Comparison of ENCODE assay signal across 1 cellular context in the genomic region with DNA sequence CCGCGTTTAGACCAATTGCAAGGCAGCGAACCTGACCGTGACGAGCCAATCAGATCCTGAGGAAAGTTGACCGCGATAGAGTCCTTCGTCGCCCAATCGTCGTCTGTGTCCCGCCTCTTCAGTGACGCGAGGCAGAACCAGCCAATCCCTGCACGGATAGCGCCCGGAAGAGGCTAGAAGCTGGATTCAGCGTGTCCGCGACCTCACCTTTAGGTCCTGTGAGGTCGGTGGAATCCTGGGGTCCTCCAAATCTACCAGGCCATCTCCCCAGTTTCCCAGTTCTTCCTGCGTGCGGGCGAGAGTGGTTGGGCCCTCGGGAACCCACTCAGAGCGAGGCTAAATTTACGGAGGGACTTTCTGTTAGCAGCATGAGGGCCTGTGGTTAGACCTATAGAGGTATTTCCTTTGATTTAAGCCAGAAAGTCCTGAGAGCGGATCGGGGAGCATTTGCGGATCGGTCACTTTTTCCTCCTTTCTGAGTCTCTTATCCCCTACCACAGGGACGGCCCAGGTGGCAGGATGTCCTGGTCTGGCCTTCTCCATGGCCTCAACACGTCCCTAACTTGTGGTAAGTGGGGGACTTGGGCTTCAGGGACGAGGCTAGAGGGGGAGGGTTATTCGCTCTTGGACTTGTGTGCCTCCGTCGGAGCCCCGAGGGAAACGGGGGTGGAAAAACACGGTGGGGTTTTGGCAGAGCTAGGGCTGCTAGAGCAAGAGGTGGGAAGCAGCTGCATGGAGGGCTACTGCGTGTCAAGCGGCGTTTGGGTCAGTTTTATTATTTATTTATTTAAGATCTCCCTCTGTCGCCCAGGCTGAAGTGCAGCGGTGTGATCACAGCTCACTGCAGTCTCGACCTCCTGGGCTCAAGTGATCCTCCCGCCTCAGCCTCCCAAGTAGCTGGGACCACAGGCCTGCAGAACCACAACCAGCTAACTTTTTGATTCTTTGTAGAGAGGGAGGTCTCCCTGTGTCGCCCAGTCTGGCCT.
TF ChIP-seq lines count a peak whose summit lies in the region.

A gene (plus strand): TSS at position 169 of the 986 bp plus-strand sequence. CDS start 351 bp downstream, at position 520.

TF ChIP-seq in WTC11, 78 proteins besides CTCF, POLR2A, EP300 and RAD21 (continued from another document):
- TF ChIP-seq, protein P1, sequence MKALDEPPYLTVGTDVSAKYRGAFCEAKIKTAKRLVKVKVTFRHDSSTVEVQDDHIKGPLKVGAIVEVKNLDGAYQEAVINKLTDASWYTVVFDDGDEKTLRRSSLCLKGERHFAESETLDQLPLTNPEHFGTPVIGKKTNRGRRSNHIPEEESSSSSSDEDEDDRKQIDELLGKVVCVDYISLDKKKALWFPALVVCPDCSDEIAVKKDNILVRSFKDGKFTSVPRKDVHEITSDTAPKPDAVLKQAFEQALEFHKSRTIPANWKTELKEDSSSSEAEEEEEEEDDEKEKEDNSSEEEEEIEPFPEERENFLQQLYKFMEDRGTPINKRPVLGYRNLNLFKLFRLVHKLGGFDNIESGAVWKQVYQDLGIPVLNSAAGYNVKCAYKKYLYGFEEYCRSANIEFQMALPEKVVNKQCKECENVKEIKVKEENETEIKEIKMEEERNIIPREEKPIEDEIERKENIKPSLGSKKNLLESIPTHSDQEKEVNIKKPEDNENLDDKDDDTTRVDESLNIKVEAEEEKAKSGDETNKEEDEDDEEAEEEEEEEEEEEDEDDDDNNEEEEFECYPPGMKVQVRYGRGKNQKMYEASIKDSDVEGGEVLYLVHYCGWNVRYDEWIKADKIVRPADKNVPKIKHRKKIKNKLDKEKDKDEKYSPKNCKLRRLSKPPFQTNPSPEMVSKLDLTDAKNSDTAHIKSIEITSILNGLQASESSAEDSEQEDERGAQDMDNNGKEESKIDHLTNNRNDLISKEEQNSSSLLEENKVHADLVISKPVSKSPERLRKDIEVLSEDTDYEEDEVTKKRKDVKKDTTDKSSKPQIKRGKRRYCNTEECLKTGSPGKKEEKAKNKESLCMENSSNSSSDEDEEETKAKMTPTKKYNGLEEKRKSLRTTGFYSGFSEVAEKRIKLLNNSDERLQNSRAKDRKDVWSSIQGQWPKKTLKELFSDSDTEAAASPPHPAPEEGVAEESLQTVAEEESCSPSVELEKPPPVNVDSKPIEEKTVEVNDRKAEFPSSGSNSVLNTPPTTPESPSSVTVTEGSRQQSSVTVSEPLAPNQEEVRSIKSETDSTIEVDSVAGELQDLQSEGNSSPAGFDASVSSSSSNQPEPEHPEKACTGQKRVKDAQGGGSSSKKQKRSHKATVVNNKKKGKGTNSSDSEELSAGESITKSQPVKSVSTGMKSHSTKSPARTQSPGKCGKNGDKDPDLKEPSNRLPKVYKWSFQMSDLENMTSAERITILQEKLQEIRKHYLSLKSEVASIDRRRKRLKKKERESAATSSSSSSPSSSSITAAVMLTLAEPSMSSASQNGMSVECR (CRISPR knock-in tag; IDR thresholded peaks at IDR 0.05; ENCODE audit: borderline replicate concordance): 0 out of 2 replicates have a peak, but pooled peaks have one; percentile 67
- TF ChIP-seq EMX1 (CRISPR knock-in tag; IDR thresholded peaks at IDR 0.05) (no peak), SP1 (CRISPR knock-in tag; conservative IDR thresholded peaks at IDR 0.05) (peak; percentile 55; the same call in 1 of the 2 replicates), CREM (CRISPR knock-in tag; IDR thresholded peaks at IDR 0.05) (peak; percentile 66), ZNF671 (CRISPR knock-in tag; IDR thresholded peaks at IDR 0.05) (0 out of 2 replicates have a peak, but pooled peaks have one; percentile 31)
